14 cellular contexts compared by ENCODE assay signal in genomic region chr19:38583985-38584305, GRCh38. TPM values are rescaled to one million over a fixed set of nuclear protein-coding genes. Genes with fewer than 3 reads are reported as not detected.
"Had no signal": no experiment of that assay in that cellular context is flagged by ENCODE, and none has a peak within 500 bp of the region (broad histone marks: within the 10 kb centered on the region; RNA-seq: fewer than 3 reads in every experiment).

No MANE protein-coding gene starts in this region.

- H3K9me3 ChIP-seq: pancreas had no signal

- H3K4me3 Mint-ChIP-seq: endodermal cell, neural crest cell, T-cell had no signal

- H3K4me1 ChIP-seq: pancreas had no signal

- H3K4me1 Mint-ChIP-seq: endodermal cell, neural crest cell had no signal

- DNase-seq: activated effector memory CD4-positive, alpha-beta T cell treated with Interleukin-2 at 50 U/mL for 16 hours; activated T-cell treated with anti-CD3 and anti-CD28 coated beads for 4 hours; brain microvascular endothelial cell; cerebellar nuclear complex; endodermal cell; hypothalamus; kidney glomerular epithelial cell; pancreas; stimulated activated CD4-positive, alpha-beta T cell treated with anti-CD3 and anti-CD28 coated beads, Interleukin-4, amount 100 ng/mL, for 4 hours; T-cell had no signal

- ATAC-seq: pancreas, T-cell had no signal

- H3K4me3 ChIP-seq: pancreas had no signal

- H3K27me3 Mint-ChIP-seq: T-cell had no signal

- H3K36me3 ChIP-seq: brain microvascular endothelial cell, pancreas had no signal

- H3K27ac ChIP-seq: brain microvascular endothelial cell, pancreas had no signal

- H3K9me3 Mint-ChIP-seq: activated naive CD4-positive, alpha-beta T cell treated with anti-CD3 and anti-CD28 coated beads, Interleukin-2, amount 50 U/mL, for 72 hours; endodermal cell; neural crest cell; T-cell had no signal

- H3K27me3 ChIP-seq: brain microvascular endothelial cell, pancreas had no signal

- H3K27ac Mint-ChIP-seq: endodermal cell, T-cell had no signal

RNA-seq across cellular contexts. Expression of gene MAP4K1, which starts 33.8 kb away (rescaled TPM):
- total RNA-seq: dermis microvascular lymphatic vessel endothelial cell, glomerular endothelial cell had no signal
